Comparison of ENCODE assay signal across 23 cellular contexts in the genomic region with DNA sequence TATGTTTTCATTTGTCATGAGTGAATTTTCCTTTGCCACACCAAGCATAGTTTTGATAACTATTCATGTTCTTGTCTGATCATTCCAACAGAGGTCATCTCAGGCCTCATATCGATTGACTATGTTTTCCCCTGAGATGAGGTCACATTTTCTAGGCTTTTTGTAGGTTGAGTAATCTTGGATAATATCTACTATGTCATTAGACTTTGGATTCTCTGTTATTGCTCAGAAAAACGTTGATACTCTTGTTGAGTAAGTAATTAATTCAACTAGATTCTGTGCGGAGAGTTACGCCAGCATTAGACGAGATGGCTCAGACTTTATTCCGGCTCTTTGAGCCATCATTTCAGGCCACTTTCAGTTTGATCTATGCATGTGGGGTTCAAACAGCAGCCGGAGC. TPM values are rescaled to one million over a fixed set of nuclear protein-coding genes. Genes with fewer than 3 reads are reported as not detected.
DNase-seq lines count a peak whose midpoint lies in the region; ATAC-seq, FAIRE-seq and TF ChIP-seq lines count a peak whose summit lies in the region.
"Had no signal": no experiment of that assay in that cellular context is flagged by ENCODE, and none has a peak within 500 bp of the region (broad histone marks: within the 10 kb centered on the region; RNA-seq: fewer than 3 reads in every experiment).

No MANE protein-coding gene starts in this region.

- no peak overlapping the region for H3K4me2 ChIP-seq in astrocyte (ENCODE audit: low read length)
- H3K4me2 ChIP-seq: BLaER1 had no signal

- no peak for TF ChIP-seq CTCF in astrocyte (IDR thresholded peaks at IDR 0.05; ENCODE audit: insufficient read depth, low read depth, low read length)
- TF ChIP-seq CTCF in right lobe of liver (IDR thresholded peaks at IDR 0.05): no peak
- no peak for TF ChIP-seq CTCF in suprapubic skin (IDR thresholded peaks at IDR 0.05)
- TF ChIP-seq CTCF in tibial artery (IDR thresholded peaks at IDR 0.05): no peak
- no peak for TF ChIP-seq CTCF in vagina (IDR thresholded peaks at IDR 0.05)

- H3K36me3 ChIP-seq in astrocyte (ENCODE audit: insufficient read depth, low read length): no peaks in the 10 kb centered on the region
- no peaks in the 10 kb centered on the region for H3K36me3 ChIP-seq in right lobe of liver
- no peaks in the 10 kb centered on the region for H3K36me3 ChIP-seq in suprapubic skin
- H3K36me3 ChIP-seq in tibial artery: no peaks in the 10 kb centered on the region
- H3K36me3 ChIP-seq in vagina: no peaks in the 10 kb centered on the region
- H3K36me3 ChIP-seq: BLaER1, HAP-1 had no signal

- no peaks in the 10 kb centered on the region for H4K20me1 ChIP-seq in astrocyte (ENCODE audit: insufficient read depth, low read length)
- H4K20me1 ChIP-seq: BLaER1 had no signal

- H3K4me1 ChIP-seq in astrocyte (ENCODE audit: insufficient read depth, low read length) (no peaks in the 10 kb centered on the region), right lobe of liver (peaks cover 0 to 13% (median 0%) of the 10 kb centered on the region in 4 donors), suprapubic skin (no peaks in the 10 kb centered on the region), tibial artery (no peaks in the 10 kb centered on the region), vagina (no peaks in the 10 kb centered on the region)
- H3K4me1 ChIP-seq: BLaER1, HAP-1 had no signal

- 39% methylated on average over 7 of the region's 7 CpGs for WGBS in right lobe of liver (ENCODE audit: insufficient coverage, low coverage, low lambda C conversion rate, missing lambda C conversion rate)
- WGBS in suprapubic skin: 79% methylated on average over 7 of the region's 7 CpGs

- DNase-seq in astrocyte (ENCODE audit: low read depth) (no peak), left lobe of liver (ENCODE audit: low spot score) (no peak), right lobe of liver (no peak), suprapubic skin (ENCODE audit: low spot score in 2 of 2) (no peak), NCI-H128 (lab: John Stamatoyannopoulos, UW; ENCODE audit: unreplicated experiment) (no peak), tibial artery (no peak), vagina (ENCODE audit: extremely low spot score in 2 of 2) (no peak)
- DNase-seq: CD4-positive, alpha-beta T cell; CD8-positive, alpha-beta memory T cell; DMS 273 treated with DMSO at 0.1 percent for 48 hours; DMS79; GF-D8; GOT3; HFFc6 had no signal

- no peak overlapping the region for H3K4me3 ChIP-seq in astrocyte (ENCODE audit: insufficient read depth, low read depth, low read length)
- peak overlapping the region in 2 of 3 donors; percentile 25 to 37 for H3K4me3 ChIP-seq in right lobe of liver
- H3K4me3 ChIP-seq in suprapubic skin: peak overlapping the region; percentile 12
- H3K4me3 ChIP-seq in tibial artery: no peak overlapping the region
- H3K4me3 ChIP-seq in vagina: no peak overlapping the region
- H3K4me3 ChIP-seq: BLaER1, HAP-1 had no signal

- no peak overlapping the region for H2AFZ ChIP-seq in astrocyte (ENCODE audit: low read depth, low read length)

- no peak overlapping the region for H3K27ac Mint-ChIP-seq in astrocyte (ENCODE audit: unreplicated experiment)
- H3K27ac Mint-ChIP-seq: B cell; CD14-positive monocyte; CD4-positive, alpha-beta T cell; HFFc6 had no signal

- no peak overlapping the region for H3K9ac ChIP-seq in astrocyte (ENCODE audit: low read length)
- H3K9ac ChIP-seq: BLaER1 had no signal

- peaks cover 1% of the 10 kb centered on the region for H3K9me3 Mint-ChIP-seq in astrocyte (ENCODE audit: unreplicated experiment)
- H3K9me3 Mint-ChIP-seq: HFFc6 had no signal

- H3K36me3 Mint-ChIP-seq in astrocyte (ENCODE audit: low read depth, unreplicated experiment): no peaks in the 10 kb centered on the region

- H3K4me3 Mint-ChIP-seq in astrocyte (ENCODE audit: unreplicated experiment): no peak overlapping the region
- H3K4me3 Mint-ChIP-seq: B cell; CD14-positive monocyte; CD4-positive, alpha-beta T cell; CD8-positive, alpha-beta memory T cell; HFFc6 had no signal

- H3K27ac ChIP-seq in astrocyte (ENCODE audit: low read depth, low read length): no peak overlapping the region
- H3K27ac ChIP-seq in right lobe of liver: peak overlapping the region; percentile 67 to 93 (median 85)
- no peak overlapping the region for H3K27ac ChIP-seq in suprapubic skin
- H3K27ac ChIP-seq in tibial artery: no peak overlapping the region
- H3K27ac ChIP-seq in vagina: no peak overlapping the region
- H3K27ac ChIP-seq: BLaER1 had no signal

- H3K27me3 ChIP-seq in astrocyte (ENCODE audit: insufficient read depth, low read length) (no peaks in the 10 kb centered on the region), right lobe of liver (no peaks in the 10 kb centered on the region), suprapubic skin (no peaks in the 10 kb centered on the region), tibial artery (no peaks in the 10 kb centered on the region), vagina (no peaks in the 10 kb centered on the region)
- H3K27me3 ChIP-seq: BLaER1 had no signal

- H3K79me2 ChIP-seq in astrocyte (ENCODE audit: insufficient read depth, low read length): no peaks in the 10 kb centered on the region

- TF ChIP-seq EP300 in suprapubic skin (IDR thresholded peaks at IDR 0.05): no peak

- peaks cover 2% of the 10 kb centered on the region for H3K27me3 Mint-ChIP-seq in astrocyte (ENCODE audit: low read depth, unreplicated experiment)
- H3K27me3 Mint-ChIP-seq: CD4-positive, alpha-beta T cell had no signal

- FAIRE-seq in astrocyte (lab: Jason Lieb, UNC): peak; percentile 20
- FAIRE-seq: D721Med, GM12892, GM19239, H54 had no signal

- H3K9me3 ChIP-seq in astrocyte (ENCODE audit: insufficient read depth, low read depth, low read length) (no peaks in the 10 kb centered on the region), right lobe of liver (no peaks in the 10 kb centered on the region), suprapubic skin (no peaks in the 10 kb centered on the region), tibial artery (no peaks in the 10 kb centered on the region), vagina (no peaks in the 10 kb centered on the region)
- H3K9me3 ChIP-seq: HAP-1 had no signal

- intact Hi-C loops in right lobe of liver (cut with DNase I) (no loop called here), tibial artery (cut with DNase I; ENCODE audit: low total_unique reads) (no loop called here), vagina (cut with DNase I) (no loop called here)

- ATAC-seq in left lobe of liver (peak; percentile 81), right lobe of liver (peak; percentile 83 to 94 (median 86)), GM18861 (IDR thresholded peaks at IDR 0.05; ENCODE audit: unreplicated experiment) (no peak)

- peaks cover 6% of the 10 kb centered on the region for H3K4me1 Mint-ChIP-seq in astrocyte (ENCODE audit: low read depth, unreplicated experiment)
- H3K4me1 Mint-ChIP-seq: B cell; CD8-positive, alpha-beta memory T cell had no signal

- TF ChIP-seq POLR2A in right lobe of liver (IDR thresholded peaks at IDR 0.05) (peak; percentile 73), suprapubic skin (IDR thresholded peaks at IDR 0.05) (no peak), vagina (IDR thresholded peaks at IDR 0.05) (no peak)

RNA-seq across cellular contexts. Expression of a gene that starts 57.7 kb away (rescaled TPM):
- total RNA-seq in astrocyte: 250 and 319 TPM in 2 replicates
- 27.3 TPM for total RNA-seq in left lobe of liver
- 10 to 100 TPM; 25.2 to 86.4 (median 75.2) TPM for total RNA-seq in right lobe of liver
- 100 to 1,000 TPM; 242 to 484 (median 276) TPM for total RNA-seq in suprapubic skin
- total RNA-seq in vagina: 145 TPM

Comparison
In these comparisons a context has a peak if more than half of its experiments do, and no peak if none do; other contexts are left out.
1. H3K27ac ChIP-seq: peak in right lobe of liver (3 of 3); none in astrocyte (single experiment), suprapubic skin (single experiment), tibial artery (0 of 2) and vagina (single experiment).
2. H3K4me3 ChIP-seq: peak in right lobe of liver (2 of 3) and suprapubic skin (single experiment); none in astrocyte (single experiment), tibial artery (0 of 2) and vagina (0 of 2).